ENCODE assay signal across 17 cellular contexts in genomic region chr17:73613947-73614655, GRCh38. TPM values are rescaled to one million over a fixed set of nuclear protein-coding genes. Genes with fewer than 3 reads are reported as not detected.
DNase-seq lines count a peak whose midpoint lies in the region; ATAC-seq, FAIRE-seq and TF ChIP-seq lines count a peak whose summit lies in the region.
"Had no signal": no experiment of that assay in that cellular context is flagged by ENCODE, and none has a peak within 500 bp of the region (broad histone marks: within the 10 kb centered on the region; RNA-seq: fewer than 3 reads in every experiment).

No MANE protein-coding gene starts in this region.

- peak overlapping the region; percentile 0 for H3K4me3 Mint-ChIP-seq in mesothelial cell of epicardium
- H3K4me3 Mint-ChIP-seq: HFFc6 had no signal

- TF ChIP-seq RAD21 in HepG2 (CRISPR knock-in tag; IDR thresholded peaks at IDR 0.05): no peak

- TF ChIP-seq EP300 in HepG2 (IDR thresholded peaks at IDR 0.05; ENCODE audit: low read depth in 2 of 2, low read length in 2 of 2) (no peak), HepG2 (CRISPR knock-in tag; IDR thresholded peaks at IDR 0.05; ENCODE audit: borderline replicate concordance) (no peak)

- H3K27ac ChIP-seq in HepG2 (ENCODE audit: extremely low read length, insufficient read depth, low read length): no peak overlapping the region
- H3K27ac ChIP-seq in right lobe of liver: no peak overlapping the region
- H3K27ac ChIP-seq in vagina: peak overlapping the region; percentile 72
- H3K27ac ChIP-seq: tibial artery had no signal

- no peak overlapping the region for H3K4me2 ChIP-seq in HepG2 (ENCODE audit: low read depth, low read length)

- 38% methylated on average over 12 of the region's 12 CpGs for WGBS in HepG2 (ENCODE audit: low lambda C conversion rate)
- WGBS in right lobe of liver (ENCODE audit: insufficient coverage, low coverage, low lambda C conversion rate, missing lambda C conversion rate): 59% methylated on average over 9 of the region's 12 CpGs

- no peak overlapping the region for H3K9ac ChIP-seq in HepG2 (ENCODE audit: insufficient read depth, low read depth, low read length)

- CTCF ChIA-PET in HepG2 (lab: Yijun Ruan, JAX; ENCODE audit: low intra/inter-chr PET ratio, low total read pairs): no interaction called here

- intact Hi-C loops in HepG2 (cut with micrococcal nuclease; ENCODE audit: unreplicated experiment): no loop called here
- intact Hi-C loops in right lobe of liver (cut with DNase I): no loop called here
- intact Hi-C loops in vagina (cut with DNase I): no loop called here

- no peak for TF ChIP-seq CTCF in HepG2 (CRISPR knock-in tag; IDR thresholded peaks at IDR 0.05)
- TF ChIP-seq CTCF in right lobe of liver (IDR thresholded peaks at IDR 0.05): no peak
- no peak for TF ChIP-seq CTCF in choroid plexus epithelial cell (conservative IDR thresholded peaks at IDR 0.05; ENCODE audit: low read depth, low read length)
- TF ChIP-seq CTCF in mesothelial cell of epicardium (IDR thresholded peaks at IDR 0.05; ENCODE audit: unreplicated experiment): no peak
- TF ChIP-seq CTCF in vagina (IDR thresholded peaks at IDR 0.05): no peak

- H3K79me2 ChIP-seq in HepG2 (ENCODE audit: insufficient read depth, low read length): no peaks in the 10 kb centered on the region

- H3K4me1 ChIP-seq in HepG2 (ENCODE audit: insufficient read depth, low read length) (peaks cover 16% of the 10 kb centered on the region), right lobe of liver (no peaks in the 10 kb centered on the region), vagina (peaks cover 20% of the 10 kb centered on the region)
- H3K4me1 ChIP-seq: tibial artery had no signal

- H2AFZ ChIP-seq in HepG2 (ENCODE audit: low read length): no peak overlapping the region

- peaks cover 55% of the 10 kb centered on the region for H3K4me1 Mint-ChIP-seq in mesothelial cell of epicardium

- H3K9me3 ChIP-seq in HepG2 (ENCODE audit: low read length) (peaks cover under 1% of the 10 kb centered on the region; the same call in 1 of the 2 replicates), right lobe of liver (no peaks in the 10 kb centered on the region), vagina (no peaks in the 10 kb centered on the region)
- H3K9me3 ChIP-seq: tibial artery had no signal

- in situ Hi-C loops in HepG2 (cut with HindIII; ENCODE audit: extremely low pct_ligation_motif_present, low pct_unique_long_range_greater_than_20kb): no loop called here

- no peaks in the 10 kb centered on the region for H3K9me3 Mint-ChIP-seq in mesothelial cell of epicardium

- POLR2A ChIA-PET in HepG2 (lab: Yijun Ruan, JAX): no interaction called here

- H3K27me3 ChIP-seq in HepG2 (ENCODE audit: control insufficient read depth in 1 of 2, insufficient read depth in 2 of 2, low read length in 2 of 2) (peaks cover 2 to 33% of the 10 kb centered on the region in 2 experiments; a peak in 3 of 5 replicates), right lobe of liver (no peaks in the 10 kb centered on the region), vagina (no peaks in the 10 kb centered on the region)

- BruUV-seq in HepG2 (replicated peaks; lab: Mats Ljungman, UMichigan): no TSS peak

- DNase-seq in HepG2 (ENCODE audit: low spot score) (no peak), right lobe of liver (no peak), choroid plexus epithelial cell (ENCODE audit: low read depth) (peak; percentile 7), mesothelial cell of epicardium (ENCODE audit: low spot score in 2 of 2, unreplicated experiment in 2 of 2) (no peak), vagina (ENCODE audit: extremely low spot score in 2 of 2) (no peak), nucleus accumbens (lab: John Stamatoyannopoulos, UW) (no peak), kidney tubule cell (ENCODE audit: low spot score) (no peak)
- no peak for DNase-seq in stimulated activated CD4-positive, alpha-beta T cell treated with anti-CD3 and anti-CD28 coated beads, Interleukin-2, amount 100 ng/mL, for 48 hours
- DNase-seq: activated CD4-positive, alpha-beta T cell treated with anti-CD3 and anti-CD28 coated beads, Interleukin-2, amount 50 U/mL, for 1 hour; Calu3; HFFc6; left ventricle myocardium superior; occipital lobe; stimulated activated CD4-positive, alpha-beta T cell treated with anti-CD3 and anti-CD28 coated beads, Interleukin-15, amount 100 ng/mL, for 24 hours; T1000; tibial artery had no signal

- H3K4me3 ChIP-seq in HepG2 (replicated peaks in 1 of 3; ENCODE audit: insufficient read depth in 1 of 3, low read depth in 2 of 3, low read length in 3 of 3) (no peak overlapping the region), right lobe of liver (no peak overlapping the region), choroid plexus epithelial cell (ENCODE audit: low read depth, low read length) (no peak overlapping the region), vagina (no peak overlapping the region)
- H3K4me3 ChIP-seq: tibial artery had no signal

- H4K20me1 ChIP-seq in HepG2 (ENCODE audit: insufficient read depth, low read length): no peaks in the 10 kb centered on the region

- FAIRE-seq in HepG2 (lab: Jason Lieb, UNC): no peak
- FAIRE-seq: HTR-8/SVneo had no signal

- H3K27ac Mint-ChIP-seq in mesothelial cell of epicardium: peak overlapping the region; percentile 96
- H3K27ac Mint-ChIP-seq: HFFc6 had no signal

- H3K27me3 Mint-ChIP-seq in mesothelial cell of epicardium (ENCODE audit: low read depth): no peaks in the 10 kb centered on the region

- peak; percentile 24; the same call in 2 of the 3 replicates for ATAC-seq in HepG2
- ATAC-seq in right lobe of liver: no peak
- ATAC-seq: left ventricle myocardium superior had no signal

- H3K36me3 ChIP-seq in HepG2 (replicated peaks in 1 of 2; ENCODE audit: control insufficient read depth in 1 of 2, insufficient read depth in 2 of 2, low read length in 2 of 2) (no peaks in the 10 kb centered on the region), right lobe of liver (no peaks in the 10 kb centered on the region), vagina (no peaks in the 10 kb centered on the region)
- H3K36me3 ChIP-seq: tibial artery had no signal

- H3K36me3 Mint-ChIP-seq in mesothelial cell of epicardium: peaks cover 6% of the 10 kb centered on the region

- no peak for TF ChIP-seq POLR2A in HepG2 (IDR thresholded peaks at IDR 0.05; ENCODE audit: insufficient read depth in 1 of 2, low read depth in 2 of 2, low read length in 2 of 2)
- no peak for TF ChIP-seq POLR2A in right lobe of liver (IDR thresholded peaks at IDR 0.05)
- TF ChIP-seq POLR2A in vagina (IDR thresholded peaks at IDR 0.05): no peak

TF ChIP-seq in HepG2, 621 proteins besides CTCF, POLR2A, EP300 and RAD21 (continues in another document):
- TF ChIP-seq SMAD3 (CRISPR knock-in tag; IDR thresholded peaks at IDR 0.05) (no peak), JDP2 (CRISPR knock-in tag; IDR thresholded peaks at IDR 0.05; ENCODE audit: borderline replicate concordance) (no peak), KDM3A (CRISPR knock-in tag; IDR thresholded peaks at IDR 0.05; ENCODE audit: low read depth) (no peak), RNF2 (conservative IDR thresholded peaks at IDR 0.05; ENCODE audit: low read depth) (no peak), FOXO4 (CRISPR knock-in tag; conservative IDR thresholded peaks at IDR 0.05) (no peak)

RNA-seq across cellular contexts. Expression of gene SDK2, which starts 30.1 kb away (rescaled TPM):
- total RNA-seq in HepG2 (2016; rRNA removed; fragmentation: Illumina TruSeq; extraction: Trizol) (not detected in 2 replicates), right lobe of liver (under 1 TPM; 0.11 to 0.46 (median 0.25) TPM), mesothelial cell of epicardium (29.7 to 33.2 TPM (median 31.8 TPM) in 3 replicates), vagina (1.7 TPM)
- total RNA-seq in HepG2 (2016; cell fraction: cytosol; rRNA removed; fragmentation: Illumina TruSeq; extraction: Trizol; ENCODE audit: low read depth): 0.18 TPM in 1 of 2 replicates, not detected in the other
- total RNA-seq in HepG2 (2016; cell fraction: insoluble cytoplasmic fraction; rRNA removed; fragmentation: Illumina TruSeq; extraction: Trizol): not detected in 2 replicates
- not detected in 2 replicates for total RNA-seq in HepG2 (2016; cell fraction: membrane; rRNA removed; fragmentation: Illumina TruSeq; extraction: Trizol)
- total RNA-seq in HepG2 (2016; cell fraction: nucleus; rRNA removed; fragmentation: Illumina TruSeq; extraction: Trizol): not detected in 2 replicates
- not detected in 2 replicates for polyA plus RNA-seq in HepG2 (2011; rRNA removed)
- polyA plus RNA-seq in HepG2 (2011; cell fraction: cytosol; rRNA removed): not detected in 2 replicates
- polyA plus RNA-seq in HepG2 (2011; cell fraction: nucleus; rRNA removed): not detected in 2 replicates
- polyA plus RNA-seq in HepG2 (2012): not detected in 2 replicates
- polyA plus RNA-seq in HepG2 (2016; cell fraction: cytosol; fragmentation: Illumina TruSeq; extraction: Trizol; ENCODE audit: low read depth): not detected in 2 replicates
- polyA plus RNA-seq in HepG2 (2016; cell fraction: insoluble cytoplasmic fraction; fragmentation: Illumina TruSeq; extraction: Trizol; ENCODE audit: low read depth): not detected in 2 replicates
- not detected in 2 replicates for polyA plus RNA-seq in HepG2 (2016; cell fraction: membrane; fragmentation: Illumina TruSeq; extraction: Trizol; ENCODE audit: low read depth)
- not detected in 2 replicates for polyA plus RNA-seq in HepG2 (2016; cell fraction: nucleus; fragmentation: Illumina TruSeq; extraction: Trizol; ENCODE audit: insufficient read depth, low read depth)
- not detected in 2 replicates for polyA minus RNA-seq in HepG2 (2011; rRNA and poly(A)+ RNA removed; ENCODE audit: low replicate concordance)
- not detected in 2 replicates for polyA minus RNA-seq in HepG2 (2011; cell fraction: cytosol; rRNA and poly(A)+ RNA removed)
- polyA minus RNA-seq in HepG2 (2011; cell fraction: nucleus; rRNA and poly(A)+ RNA removed): not detected in 2 replicates
- total RNA-seq: Calu3 had no signal

Comparison
In these comparisons a context has a peak if more than half of its experiments do, and no peak if none do; other contexts are left out.
1. RNA of gene SDK2, which starts 30.1 kb away (total RNA-seq): 29.7 to 33.2 TPM in mesothelial cell of epicardium; 1.7 TPM in vagina (single experiment), 0.11 to 0.46 TPM in right lobe of liver and 0.18 TPM in HepG2; every median in the first group is over 10 times any median in the second.